Comparison of ENCODE assay signal across 21 cellular contexts in genomic region chr7:108196004-108196403, GRCh38.
DNase-seq lines count a peak whose midpoint lies in the region; ATAC-seq, FAIRE-seq and TF ChIP-seq lines count a peak whose summit lies in the region.
"Had no signal": no experiment of that assay in that cellular context is flagged by ENCODE, and none has a peak within 500 bp of the region (broad histone marks: within the 10 kb centered on the region; RNA-seq: fewer than 3 reads in every experiment).

No MANE protein-coding gene starts in this region.

- WGBS in A549 (ENCODE audit: missing lambda C conversion rate) = 15% methylated on average over 1 of the region's 1 CpG

- H3K27me3 Mint-ChIP-seq in HFFc6 (ENCODE audit: insufficient read depth) = peaks cover 4% of the 10 kb centered on the region; the same call in 1 of the 2 replicates
- H3K27me3 Mint-ChIP-seq in activated CD8-positive, alpha-beta memory T cell treated with anti-CD3 and anti-CD28 coated beads, Interleukin-2, amount 10 ng/mL, durations not matched to agents 7 days and 5 days = peaks cover 10% of the 10 kb centered on the region
- H3K27me3 Mint-ChIP-seq: activated CD4-positive, alpha-beta T cell treated with anti-CD3 and anti-CD28 coated beads for 36 hours had no signal

- TF ChIP-seq CTCF in A549 (IDR thresholded peaks at IDR 0.05) (no peak), HFFc6 (IDR thresholded peaks at IDR 0.05) (no peak), astrocyte of the spinal cord (IDR thresholded peaks at IDR 0.05; ENCODE audit: low read depth, low read length) (no peak), right atrium auricular region (IDR thresholded peaks at IDR 0.05) (no peak)

- no peaks in the 10 kb centered on the region for H3K27me3 ChIP-seq in right atrium auricular region
- H3K27me3 ChIP-seq: heart right ventricle, suprapubic skin had no signal

- FAIRE-seq in A549 (lab: Jason Lieb, UNC) = no peak
- FAIRE-seq: G401.6 had no signal

- H3K4me3 Mint-ChIP-seq in HFFc6 = no peak overlapping the region
- H3K4me3 Mint-ChIP-seq in activated CD8-positive, alpha-beta memory T cell treated with anti-CD3 and anti-CD28 coated beads, Interleukin-2, amount 10 ng/mL, durations not matched to agents 7 days and 5 days = no peak overlapping the region
- H3K4me3 Mint-ChIP-seq: activated CD4-positive, alpha-beta T cell treated with anti-CD3 and anti-CD28 coated beads for 36 hours; central memory CD8-positive, alpha-beta T cell had no signal

- H3K9me3 ChIP-seq in A549 (0 out of 3 replicates have a peak, but pooled peaks cover 3% of the 10 kb centered on the region), right atrium auricular region (no peaks in the 10 kb centered on the region)
- H3K9me3 ChIP-seq: heart right ventricle, suprapubic skin had no signal

- H3K36me3 ChIP-seq in right atrium auricular region = no peaks in the 10 kb centered on the region
- H3K36me3 ChIP-seq: heart right ventricle, suprapubic skin had no signal

- H3K4me1 ChIP-seq in A549 (peaks cover 28% of the 10 kb centered on the region), right atrium auricular region (no peaks in the 10 kb centered on the region)
- H3K4me1 ChIP-seq: heart right ventricle, suprapubic skin had no signal

- no peak for TF ChIP-seq EP300 in A549 (IDR thresholded peaks at IDR 0.05)

- POLR2A ChIA-PET in A549 (lab: Yijun Ruan, JAX) = no interaction called here

- in situ Hi-C loops in astrocyte of the spinal cord (cut with HindIII; ENCODE audit: low sequenced_read_pairs) = loop anchor here (25.0 kb wide), 1 partner anchor 291 kb away; no protein-coding TSS in a partner anchor

- H3K4me2 ChIP-seq in A549 = peak overlapping the region; percentile 5; the same call in 1 of the 3 replicates

- DNase-seq in A549 (ENCODE audit: low read depth in 1 of 2, low spot score in 1 of 2) (no peak), HFFc6 (peak; percentile 6), astrocyte of the spinal cord (ENCODE audit: low read depth, low spot score) (peak; percentile 34), fibroblast of the conjunctiva (ENCODE audit: low read depth) (peak; percentile 3), right atrium auricular region (ENCODE audit: low spot score) (no peak), pons (ENCODE audit: low spot score) (no peak)
- no peak for DNase-seq in activated CD8-positive, alpha-beta memory T cell treated with anti-CD3 and anti-CD28 coated beads, Interleukin-2, amount 10 ng/mL, durations not matched to agents 7 days and 5 days
- DNase-seq: activated CD4-positive, alpha-beta T cell treated with anti-CD3 and anti-CD28 coated beads for 36 hours; activated effector memory CD4-positive, alpha-beta T cell treated with Interleukin-2 at 50 U/mL for 16 hours; C1 segment of cervical spinal cord; erythroblast; heart right ventricle; MM.1S; NCI-H1436 treated with DMSO at 0.1 percent for 48 hours; NCI-H69; retina; Right ventricle myocardium superior had no signal

- H3K36me3 Mint-ChIP-seq in HFFc6 (ENCODE audit: low read depth) = no peaks in the 10 kb centered on the region
- no peaks in the 10 kb centered on the region for H3K36me3 Mint-ChIP-seq in activated CD8-positive, alpha-beta memory T cell treated with anti-CD3 and anti-CD28 coated beads, Interleukin-2, amount 10 ng/mL, durations not matched to agents 7 days and 5 days

- H3K9me3 Mint-ChIP-seq in HFFc6 = no peaks in the 10 kb centered on the region
- H3K9me3 Mint-ChIP-seq in activated CD8-positive, alpha-beta memory T cell treated with anti-CD3 and anti-CD28 coated beads, Interleukin-2, amount 10 ng/mL, durations not matched to agents 7 days and 5 days (ENCODE audit: low read depth) = no peaks in the 10 kb centered on the region
- H3K9me3 Mint-ChIP-seq: central memory CD8-positive, alpha-beta T cell had no signal

- ATAC-seq in A549 (no peak; a peak in 1 of 6 replicates), GM19463 (IDR thresholded peaks at IDR 0.05; ENCODE audit: unreplicated experiment) (no peak)
- ATAC-seq in activated CD8-positive, alpha-beta memory T cell treated with anti-CD3 and anti-CD28 coated beads, Interleukin-2, amount 10 ng/mL, durations not matched to agents 7 days and 5 days = no peak
- ATAC-seq: activated CD4-positive, alpha-beta T cell treated with anti-CD3 and anti-CD28 coated beads for 36 hours; heart right ventricle had no signal

- CTCF ChIA-PET in A549 (lab: Yijun Ruan, JAX) = interaction anchor here (0.7 kb wide), 1 partner anchor 173 kb away, joined by 3 read pairs; no protein-coding TSS in a partner anchor
- CTCF ChIA-PET in activated CD8-positive, alpha-beta memory T cell treated with anti-CD3 and anti-CD28 coated beads, Interleukin-2, amount 10 ng/mL, durations not matched to agents 7 days and 5 days (lab: Charles Lee) = no interaction called here

- no peak overlapping the region for H3K27ac Mint-ChIP-seq in HFFc6
- no peak overlapping the region for H3K27ac Mint-ChIP-seq in activated CD8-positive, alpha-beta memory T cell treated with anti-CD3 and anti-CD28 coated beads, Interleukin-2, amount 10 ng/mL, durations not matched to agents 7 days and 5 days
- H3K27ac Mint-ChIP-seq: activated CD4-positive, alpha-beta T cell treated with anti-CD3 and anti-CD28 coated beads for 36 hours had no signal

- no peak for TF ChIP-seq POLR2A in A549 (IDR thresholded peaks at IDR 0.05; ENCODE audit: low read length)

- peaks cover 28% of the 10 kb centered on the region for H3K4me1 Mint-ChIP-seq in HFFc6 (ENCODE audit: low read depth)
- H3K4me1 Mint-ChIP-seq in activated CD8-positive, alpha-beta memory T cell treated with anti-CD3 and anti-CD28 coated beads, Interleukin-2, amount 10 ng/mL, durations not matched to agents 7 days and 5 days = no peaks in the 10 kb centered on the region
- H3K4me1 Mint-ChIP-seq: central memory CD8-positive, alpha-beta T cell had no signal

- H3K27ac ChIP-seq in A549 = peak overlapping the region; percentile 2 to 10; a peak in 3 of 6 replicates
- no peak overlapping the region for H3K27ac ChIP-seq in right atrium auricular region
- H3K27ac ChIP-seq: heart right ventricle, suprapubic skin had no signal

- H3K4me3 ChIP-seq in A549 = no peak overlapping the region
- H3K4me3 ChIP-seq in astrocyte of the spinal cord (ENCODE audit: low read depth, low read length) = no peak overlapping the region
- no peak overlapping the region for H3K4me3 ChIP-seq in right atrium auricular region
- H3K4me3 ChIP-seq: heart right ventricle, suprapubic skin had no signal

- TF ChIP-seq RAD21 in A549 (conservative IDR thresholded peaks at IDR 0.05 in 1 of 2, IDR thresholded peaks at IDR 0.05 in 1 of 2) = no peak

TF ChIP-seq in A549, 52 proteins besides CTCF, POLR2A, EP300 and RAD21 (continues in another document):
- TF ChIP-seq BHLHE40 (IDR thresholded peaks at IDR 0.05; ENCODE audit: low read depth, low read length) (no peak), TP53 (CRISPR knock-in tag; IDR thresholded peaks at IDR 0.05) (no peak), RNF2 (IDR thresholded peaks at IDR 0.05; ENCODE audit: borderline replicate concordance, low read depth) (no peak), GATA3 (IDR thresholded peaks at IDR 0.05; ENCODE audit: borderline replicate concordance) (no peak), ZNF302 (CRISPR knock-in tag; IDR thresholded peaks at IDR 0.05) (no peak), HOXA7 (CRISPR knock-in tag; IDR thresholded peaks at IDR 0.05) (no peak), CHD2 (IDR thresholded peaks at IDR 0.05; ENCODE audit: low read length, partially characterized antibody) (no peak), NFE2L2 (conservative IDR thresholded peaks at IDR 0.05; ENCODE audit: low read length) (no peak), USF2 (IDR thresholded peaks at IDR 0.05) (no peak), REST (IDR thresholded peaks at IDR 0.05) (no peak), JUN (IDR thresholded peaks at IDR 0.05) (no peak), JUNB (IDR thresholded peaks at IDR 0.05) (no peak), PBX3 (IDR thresholded peaks at IDR 0.05) (no peak)

Comparison
In these comparisons a context has a peak if more than half of its experiments do, and no peak if none do; other contexts are left out.
1. DNase-seq: peak in HFFc6 (single experiment), astrocyte of the spinal cord (single experiment) and fibroblast of the conjunctiva (single experiment); none in A549 (0 of 2), right atrium auricular region (single experiment), activated CD8-positive, alpha-beta memory T cell treated with anti-CD3 and anti-CD28 coated beads, Interleukin-2, amount 10 ng/mL, durations not matched to agents 7 days and 5 days (single experiment) and pons (single experiment).
2. H3K27ac ChIP-seq: peak in A549 (2 of 2); none in right atrium auricular region (0 of 2).